Comparison of ENCODE assay signal across 16 cellular contexts in the genomic region with DNA sequence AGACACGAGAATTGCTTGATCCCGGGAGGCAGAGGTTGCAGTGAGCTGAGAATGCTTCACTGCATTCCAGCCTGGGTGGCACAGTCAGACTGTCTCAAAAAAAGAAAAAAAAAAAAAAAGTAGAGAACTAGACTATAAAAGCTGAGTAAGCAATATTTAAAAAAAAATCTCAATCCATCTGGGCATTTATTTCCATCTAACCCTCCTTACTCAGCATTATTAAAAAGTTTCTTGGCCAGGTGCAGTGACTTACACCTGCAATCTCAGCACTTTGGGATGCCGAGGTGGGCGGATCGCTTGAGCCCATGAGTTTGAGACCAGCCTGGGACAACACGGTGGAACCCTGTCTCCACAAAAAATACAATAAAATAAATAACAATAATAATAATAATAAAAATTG. TPM values are rescaled to one million over a fixed set of nuclear protein-coding genes. Genes with fewer than 3 reads are reported as not detected.
DNase-seq lines count a peak whose midpoint lies in the region; ATAC-seq and TF ChIP-seq lines count a peak whose summit lies in the region.
"Had no signal": no experiment of that assay in that cellular context is flagged by ENCODE, and none has a peak within 500 bp of the region (broad histone marks: within the 10 kb centered on the region; RNA-seq: fewer than 3 reads in every experiment).

No MANE protein-coding gene starts in this region.

- H3K27me3 Mint-ChIP-seq in activated T-cell treated with anti-CD3 and anti-CD28 coated beads, Interleukin-2, amount 50 U/mL, for 72 hours (ENCODE audit: low read depth), result no peaks in the 10 kb centered on the region
- no peaks in the 10 kb centered on the region for H3K27me3 Mint-ChIP-seq in effector memory CD8-positive, alpha-beta T cell
- H3K27me3 Mint-ChIP-seq in GM23338 (ENCODE audit: insufficient read depth, low read depth, poor library complexity), result peaks cover 11% of the 10 kb centered on the region
- H3K27me3 Mint-ChIP-seq: CD4-positive, CD25-positive, alpha-beta regulatory T cell had no signal

- H3K4me3 ChIP-seq in DND-41 (ENCODE audit: low read depth in 1 of 2, low read length in 2 of 2), result no peak overlapping the region
- peak overlapping the region; percentile 32 for H3K4me3 ChIP-seq in NB4 (ENCODE audit: low read depth, low read length)
- no peak overlapping the region for H3K4me3 ChIP-seq in GM23338
- H3K4me3 ChIP-seq: BLaER1 treated with 17β-estradiol and CSF1 and Interleukin-3, amounts not matched to agents 10 nM and 100 nM had no signal

- H3K4me1 ChIP-seq in DND-41 (ENCODE audit: insufficient read depth, low read length) (peaks cover 41% of the 10 kb centered on the region), GM23338 (ENCODE audit: insufficient read depth) (no peaks in the 10 kb centered on the region)

- H3K9me3 ChIP-seq in DND-41 (ENCODE audit: insufficient read depth, low read length, severe bottlenecking), result no peaks in the 10 kb centered on the region
- H3K9me3 ChIP-seq: BLaER1 treated with 17β-estradiol and CSF1 and Interleukin-3, amounts not matched to agents 10 nM and 100 nM had no signal

- H3K4me1 Mint-ChIP-seq in activated T-cell treated with anti-CD3 and anti-CD28 coated beads, Interleukin-2, amount 50 U/mL, for 72 hours (ENCODE audit: low read depth), result peaks cover 45% of the 10 kb centered on the region
- peaks cover 18 to 41% of the 10 kb centered on the region in 2 donors for H3K4me1 Mint-ChIP-seq in effector memory CD8-positive, alpha-beta T cell (ENCODE audit: low read depth in 2 of 2)
- H3K4me1 Mint-ChIP-seq in GM23338, result peaks cover 7% of the 10 kb centered on the region

- no peak overlapping the region for H3K9ac ChIP-seq in DND-41 (ENCODE audit: low read depth, low read length)
- H3K9ac ChIP-seq: BLaER1 treated with 17β-estradiol and CSF1 and Interleukin-3, amounts not matched to agents 10 nM and 100 nM had no signal

- no peaks in the 10 kb centered on the region for H3K9me3 Mint-ChIP-seq in activated T-cell treated with anti-CD3 and anti-CD28 coated beads, Interleukin-2, amount 50 U/mL, for 72 hours
- H3K9me3 Mint-ChIP-seq in effector memory CD8-positive, alpha-beta T cell, result no peaks in the 10 kb centered on the region
- no peaks in the 10 kb centered on the region for H3K9me3 Mint-ChIP-seq in GM23338
- H3K9me3 Mint-ChIP-seq: CD4-positive, CD25-positive, alpha-beta regulatory T cell had no signal

- no peak for DNase-seq in activated T-cell treated with anti-CD3 and anti-CD28 coated beads, Interleukin-2, amount 50 U/mL, for 72 hours
- no peak for DNase-seq in activated T-cell treated with anti-CD3 and anti-CD28 coated beads, Interleukin-2, amount 50 U/mL, for 1 hour
- DNase-seq in DND-41, result no peak
- no peak for DNase-seq in NB4 (ENCODE audit: low read depth)
- DNase-seq in effector memory CD8-positive, alpha-beta T cell, result no peak
- DNase-seq in posterior vena cava (ENCODE audit: low spot score), result no peak
- no peak for DNase-seq in GM23338 (ENCODE audit: low spot score)
- no peak for DNase-seq in retina
- DNase-seq: 8988T; ACHN; CD4-positive, CD25-positive, alpha-beta regulatory T cell; DMS 273 treated with DMSO at 0.1 percent for 48 hours; DMS79; EL had no signal

- no peaks in the 10 kb centered on the region for H3K9me2 ChIP-seq in GM23338 (ENCODE audit: insufficient read depth)

- TF ChIP-seq POLR2A in NB4 (IDR thresholded peaks at IDR 0.05; ENCODE audit: extremely low read depth, insufficient read length), result no peak

- no peak overlapping the region for H3K4me3 Mint-ChIP-seq in activated T-cell treated with anti-CD3 and anti-CD28 coated beads, Interleukin-2, amount 50 U/mL, for 72 hours
- H3K4me3 Mint-ChIP-seq in effector memory CD8-positive, alpha-beta T cell, result no peak overlapping the region
- H3K4me3 Mint-ChIP-seq in GM23338, result no peak overlapping the region

- peaks cover 14 to 36% of the 10 kb centered on the region in 2 donors for H3K36me3 Mint-ChIP-seq in activated T-cell treated with anti-CD3 and anti-CD28 coated beads, Interleukin-2, amount 50 U/mL, for 72 hours (ENCODE audit: insufficient read depth in 2 of 2)
- H3K36me3 Mint-ChIP-seq in effector memory CD8-positive, alpha-beta T cell (ENCODE audit: insufficient read depth), result peaks cover 38% of the 10 kb centered on the region
- H3K36me3 Mint-ChIP-seq in GM23338 (ENCODE audit: low read depth), result peaks cover 35% of the 10 kb centered on the region

- ATAC-seq in activated T-cell treated with anti-CD3 and anti-CD28 coated beads, Interleukin-2, amount 50 U/mL, for 72 hours (replicated peaks in 1 of 2), result no peak
- ATAC-seq in DND-41 (ENCODE audit: insufficient read depth, low read depth) (no peak), GM23338 (no peak)
- no peak for ATAC-seq in effector memory CD8-positive, alpha-beta T cell (replicated peaks)
- ATAC-seq: HCT116 had no signal

- H2AFZ ChIP-seq in DND-41 (ENCODE audit: low read depth, low read length) (no peak overlapping the region), GM23338 (no peak overlapping the region)

- no peaks in the 10 kb centered on the region for H3F3A ChIP-seq in GM23338 (replicated peaks; ENCODE audit: low read depth)

- H3K36me3 ChIP-seq in DND-41 (ENCODE audit: insufficient read depth, low read length) (peaks cover 66% of the 10 kb centered on the region), GM23338 (ENCODE audit: insufficient read depth) (no peaks in the 10 kb centered on the region; the same call in 1 of the 2 replicates)

- intact Hi-C loops in posterior vena cava (cut with DNase I), result no loop called here

- H3K27me3 ChIP-seq in DND-41 (ENCODE audit: insufficient read depth, low read length, poor library complexity) (no peaks in the 10 kb centered on the region), GM23338 (ENCODE audit: insufficient read depth) (no peaks in the 10 kb centered on the region)
- H3K27me3 ChIP-seq: BLaER1 treated with 17β-estradiol and CSF1 and Interleukin-3, amounts not matched to agents 10 nM and 100 nM had no signal

- H3K4me2 ChIP-seq in DND-41 (ENCODE audit: insufficient read depth, low read length), result peak overlapping the region; percentile 86; the same call in 1 of the 2 replicates
- H3K4me2 ChIP-seq in GM23338, result no peak overlapping the region

- no peak for TF ChIP-seq CTCF in DND-41 (IDR thresholded peaks at IDR 0.05; ENCODE audit: borderline replicate concordance, extremely low read depth, low read length, poor library complexity, severe bottlenecking)
- no peak for TF ChIP-seq CTCF in NB4 (IDR thresholded peaks at IDR 0.05; ENCODE audit: low read depth, low read length)
- no peak for TF ChIP-seq CTCF in GM23338 (conservative IDR thresholded peaks at IDR 0.05; ENCODE audit: low read depth in 2 of 2)

- peaks cover 66% of the 10 kb centered on the region for H4K20me1 ChIP-seq in DND-41 (ENCODE audit: insufficient read depth, low read length)
- peaks cover 52% of the 10 kb centered on the region for H4K20me1 ChIP-seq in GM23338 (replicated peaks; ENCODE audit: insufficient read depth)

- H3K27ac ChIP-seq in DND-41 (ENCODE audit: low read length), result no peak overlapping the region
- H3K27ac ChIP-seq in GM23338 (ENCODE audit: low read depth), result no peak overlapping the region
- H3K27ac ChIP-seq: BLaER1 treated with 17β-estradiol and CSF1 and Interleukin-3, amounts not matched to agents 10 nM and 100 nM had no signal

- H3K79me2 ChIP-seq in DND-41 (ENCODE audit: insufficient read depth, low read length) (peaks cover 95% of the 10 kb centered on the region), GM23338 (replicated peaks; ENCODE audit: insufficient read depth) (peaks cover 93% of the 10 kb centered on the region)

- peak overlapping the region; percentile 38 for H3K27ac Mint-ChIP-seq in activated T-cell treated with anti-CD3 and anti-CD28 coated beads, Interleukin-2, amount 50 U/mL, for 72 hours
- H3K27ac Mint-ChIP-seq in effector memory CD8-positive, alpha-beta T cell, result peak overlapping the region; percentile 57 to 58
- H3K27ac Mint-ChIP-seq in GM23338, result no peak overlapping the region

TF ChIP-seq in GM23338, 12 proteins besides CTCF, POLR2A, EP300 and RAD21 (continues in another document):
- TF ChIP-seq REST (IDR thresholded peaks at IDR 0.05; ENCODE audit: unreplicated experiment) (no peak), POLR2AphosphoS5 (IDR thresholded peaks at IDR 0.05; ENCODE audit: low read depth) (no peak)
- TF ChIP-seq, protein P1, sequence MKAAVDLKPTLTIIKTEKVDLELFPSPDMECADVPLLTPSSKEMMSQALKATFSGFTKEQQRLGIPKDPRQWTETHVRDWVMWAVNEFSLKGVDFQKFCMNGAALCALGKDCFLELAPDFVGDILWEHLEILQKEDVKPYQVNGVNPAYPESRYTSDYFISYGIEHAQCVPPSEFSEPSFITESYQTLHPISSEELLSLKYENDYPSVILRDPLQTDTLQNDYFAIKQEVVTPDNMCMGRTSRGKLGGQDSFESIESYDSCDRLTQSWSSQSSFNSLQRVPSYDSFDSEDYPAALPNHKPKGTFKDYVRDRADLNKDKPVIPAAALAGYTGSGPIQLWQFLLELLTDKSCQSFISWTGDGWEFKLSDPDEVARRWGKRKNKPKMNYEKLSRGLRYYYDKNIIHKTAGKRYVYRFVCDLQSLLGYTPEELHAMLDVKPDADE (IDR thresholded peaks at IDR 0.05), result no peak

RNA-seq across cellular contexts. Expression of gene SUPT16H, which starts 4.5 kb away (rescaled TPM):
- 100 to 1,000 TPM; 141 to 155 TPM for total RNA-seq in activated T-cell treated with anti-CD3 and anti-CD28 coated beads, Interleukin-2, amount 50 U/mL, for 72 hours
- total RNA-seq in posterior vena cava, result 10 to 100 TPM; 47.9 to 56.5 TPM
- total RNA-seq in GM23338 (2014; rRNA removed; shearing (Covaris generic)), result 154 and 187 TPM in 2 replicates
- polyA plus RNA-seq in GM23338 (2016; fragmentation: Nextera tagmentation; extraction: Ambion mirVana), result 260 and 268 TPM in 2 replicates
